In genomic region chr4:78362310-78362709, GRCh38 we compare ENCODE assay signal across 25 cellular contexts.
DNase-seq lines count a peak whose midpoint lies in the region; ATAC-seq and FAIRE-seq lines count a peak whose summit lies in the region.
"Had no signal": no experiment of that assay in that cellular context is flagged by ENCODE, and none has a peak within 500 bp of the region (broad histone marks: within the 10 kb centered on the region; RNA-seq: fewer than 3 reads in every experiment).

No MANE protein-coding gene starts in this region.

- no peak overlapping the region for H4K5ac ChIP-seq in mesendoderm (ENCODE audit: low read length)

- H3K27ac ChIP-seq in mesendoderm (ENCODE audit: low read depth, low read length) (peak overlapping the region; percentile 20), small intestine (ENCODE audit: low read depth in 1 of 2, low read length in 1 of 2) (no peak overlapping the region), aorta (ENCODE audit: low read depth in 1 of 2, low read length in 2 of 2) (no peak overlapping the region)
- H3K27ac ChIP-seq: C4-2B, HL-60, KMS-11, RWPE1, SK-N-MC had no signal

- H3K9me3 ChIP-seq in small intestine (ENCODE audit: control insufficient read depth, low read depth) (no peaks in the 10 kb centered on the region), aorta (ENCODE audit: control insufficient read depth, low read length) (no peaks in the 10 kb centered on the region)
- H3K9me3 ChIP-seq: HAP-1 had no signal

- no peak overlapping the region for H2BK15ac ChIP-seq in mesendoderm (replicated peaks; ENCODE audit: low read depth)

- no peak overlapping the region for H3K9ac ChIP-seq in mesendoderm (ENCODE audit: low read length)
- H3K9ac ChIP-seq: KMS-11 had no signal

- no peak overlapping the region for H3K23ac ChIP-seq in mesendoderm (ENCODE audit: low read length)

- no peak overlapping the region for H2BK120ac ChIP-seq in mesendoderm (ENCODE audit: low read depth, low read length)

- FAIRE-seq in small intestine (lab: Jason Lieb, UNC), result no peak
- FAIRE-seq: A204.1, GM18507 had no signal

- H4K8ac ChIP-seq in mesendoderm (ENCODE audit: low read depth, low read length), result no peak overlapping the region

- H3K79me2 ChIP-seq in mesendoderm (ENCODE audit: control insufficient read depth, insufficient read depth, low read length), result no peaks in the 10 kb centered on the region

- DNase-seq in activated effector memory CD4-positive, alpha-beta T cell treated with anti-CD3 and anti-CD28 coated beads, Interleukin-2, amount 50 U/mL, for 16 hours, result peak; percentile 58
- DNase-seq in activated effector memory CD4-positive, alpha-beta T cell treated with Interleukin-2 at 50 U/mL for 16 hours, result no peak
- peak; percentile 80 for DNase-seq in NCI-H146 treated with DMSO at 0.1 percent for 48 hours (lab: John Stamatoyannopoulos, UW; ENCODE audit: unreplicated experiment)
- peak; percentile 83 for DNase-seq in mesendoderm
- no peak for DNase-seq in stimulated activated CD4-positive, alpha-beta T cell treated with anti-CD3 and anti-CD28 coated beads, Interleukin-4, amount 100 ng/mL, for 24 hours
- DNase-seq in small intestine, result no peak
- DNase-seq in aorta, result no peak
- DNase-seq: CD8-positive, alpha-beta memory T cell; GDM1; NCI-H1092 treated with DMSO at 0.1 percent for 48 hours; NCI-H1436 treated with DMSO at 0.1 percent for 48 hours; NCI-H2029 treated with DMSO at 0.1 percent for 48 hours; NCI-H446; NCI-H526; NK-92 treated with Interleukin-12 subunit alpha and Interleukin-12 subunit beta, amount 100 ng/mL, for 24 hours; SHP77 treated with DMSO at 0.1 percent for 48 hours; SW 1271 had no signal

- H3K4me2 ChIP-seq in mesendoderm (ENCODE audit: low read length), result no peak overlapping the region
- H3K4me2 ChIP-seq: KMS-11 had no signal

- peaks cover 15% of the 10 kb centered on the region for H3K4me1 ChIP-seq in mesendoderm (ENCODE audit: control insufficient read depth, low read depth, low read length)
- no peaks in the 10 kb centered on the region for H3K4me1 ChIP-seq in small intestine (ENCODE audit: control insufficient read depth in 2 of 2, insufficient read depth in 1 of 2, low read depth in 1 of 2, low read length in 1 of 2)
- H3K4me1 ChIP-seq in aorta (ENCODE audit: control insufficient read depth in 1 of 2, insufficient read depth in 2 of 2, low read length in 2 of 2), result no peaks in the 10 kb centered on the region

- H3K36me3 ChIP-seq in mesendoderm (ENCODE audit: control insufficient read depth, insufficient read depth, low read length), result peaks cover 2% of the 10 kb centered on the region
- H3K36me3 ChIP-seq in small intestine (ENCODE audit: control insufficient read depth in 2 of 2, insufficient read depth in 2 of 2, low read length in 2 of 2), result no peaks in the 10 kb centered on the region
- no peaks in the 10 kb centered on the region for H3K36me3 ChIP-seq in aorta (ENCODE audit: control insufficient read depth in 1 of 2, insufficient read depth in 2 of 2, low read length in 1 of 2)
- H3K36me3 ChIP-seq: HAP-1 had no signal

- no peak overlapping the region for H3K4me3 ChIP-seq in mesendoderm (ENCODE audit: low read length)
- no peak overlapping the region for H3K4me3 ChIP-seq in small intestine (ENCODE audit: low read depth in 1 of 2, low read length in 2 of 2)
- H3K4me3 ChIP-seq in aorta (ENCODE audit: low read length in 2 of 2), result no peak overlapping the region
- H3K4me3 ChIP-seq: HAP-1, SK-N-MC had no signal

- H2AK5ac ChIP-seq in mesendoderm (ENCODE audit: low read length), result no peak overlapping the region

- no CpG with 5 or more reads among the region's 6 CpGs for WGBS in mesendoderm (ENCODE audit: extremely low coverage, insufficient coverage, low lambda C conversion rate)
- WGBS in small intestine, 3 donors, result 88 to 97% (median 94%) methylated on average over 6 of the region's 6 CpGs
- 96% methylated on average over 6 of the region's 6 CpGs for WGBS in aorta, 2 donors

- H3K79me1 ChIP-seq in mesendoderm (ENCODE audit: low read length), result peaks cover 1% of the 10 kb centered on the region

- no peak overlapping the region for H3K4ac ChIP-seq in mesendoderm (ENCODE audit: low read depth, low read length)

- intact Hi-C loops in aorta (cut with DNase I), result no loop called here

- ATAC-seq in aorta (ENCODE audit: low FRiP score), result no peak

- peak overlapping the region; percentile 38 for H3K56ac ChIP-seq in mesendoderm (ENCODE audit: low read length)

- H3K18ac ChIP-seq in mesendoderm (ENCODE audit: low read length), result no peak overlapping the region

- peak overlapping the region; percentile 64 for H2BK5ac ChIP-seq in mesendoderm (ENCODE audit: low read length)

- no peaks in the 10 kb centered on the region for H3K27me3 ChIP-seq in mesendoderm (ENCODE audit: insufficient read depth, low read length, poor library complexity)
- no peaks in the 10 kb centered on the region for H3K27me3 ChIP-seq in small intestine (ENCODE audit: control insufficient read depth in 2 of 2, insufficient read depth in 2 of 2, low read length in 2 of 2)
- no peaks in the 10 kb centered on the region for H3K27me3 ChIP-seq in aorta (ENCODE audit: control insufficient read depth in 1 of 2, insufficient read depth in 2 of 2, low read length in 1 of 2)

Comparison
In these comparisons a context has a peak if more than half of its experiments do, and no peak if none do; other contexts are left out.
1. DNase-seq: peak in activated effector memory CD4-positive, alpha-beta T cell treated with anti-CD3 and anti-CD28 coated beads, Interleukin-2, amount 50 U/mL, for 16 hours (single experiment), NCI-H146 treated with DMSO at 0.1 percent for 48 hours (single experiment) and mesendoderm (single experiment); none in activated effector memory CD4-positive, alpha-beta T cell treated with Interleukin-2 at 50 U/mL for 16 hours (single experiment), stimulated activated CD4-positive, alpha-beta T cell treated with anti-CD3 and anti-CD28 coated beads, Interleukin-4, amount 100 ng/mL, for 24 hours (single experiment), small intestine (single experiment) and aorta (0 of 2).